In the genomic region with DNA sequence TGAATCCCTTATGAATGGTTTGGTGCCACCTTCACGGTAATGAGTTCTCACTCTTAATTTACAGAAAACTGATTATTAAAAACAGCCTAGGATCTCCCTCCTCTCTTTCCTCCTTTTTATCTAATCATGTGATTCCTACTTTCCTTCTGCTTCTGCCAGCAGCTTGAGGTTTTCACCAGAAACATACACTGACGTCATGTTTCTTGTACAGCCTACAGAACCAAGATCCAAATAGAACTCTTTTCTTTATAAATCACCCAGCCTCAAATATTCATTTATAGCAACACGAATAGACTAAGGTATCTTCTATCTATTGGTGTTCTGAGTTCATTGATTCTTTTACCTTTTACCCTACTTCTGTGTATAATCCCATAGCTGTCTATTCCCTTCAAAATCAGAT, we compare ENCODE assay signal across 25 cellular contexts.
"Had no signal": no experiment of that assay in that cellular context is flagged by ENCODE, and none has a peak within 500 bp of the region (broad histone marks: within the 10 kb centered on the region; RNA-seq: fewer than 3 reads in every experiment).

No MANE protein-coding gene starts in this region.

- H3K4me1 ChIP-seq: colonic mucosa, esophagus squamous epithelium, gastrocnemius medialis, heart right ventricle, left lung, lower lobe of right lung had no signal

- ATAC-seq: effector memory CD8-positive, alpha-beta T cell; esophagus mucosa; gastrocnemius medialis; heart right ventricle; left cardiac atrium; left lung; left ventricle myocardium superior; lower lobe of right lung; mucosa of descending colon had no signal

- H3K4me3 ChIP-seq: colonic mucosa, esophagus squamous epithelium, gastrocnemius medialis, heart right ventricle, left lung, lower lobe of right lung, mucosa of descending colon had no signal

- H3K27ac ChIP-seq: colonic mucosa, epithelial cell of prostate, esophagus squamous epithelium, gastrocnemius medialis, heart right ventricle, left lung, lower lobe of right lung had no signal

- H3K27me3 ChIP-seq: colonic mucosa, esophagus squamous epithelium, gastrocnemius medialis, heart right ventricle, left lung had no signal

- H3K9me3 ChIP-seq: colonic mucosa, gastrocnemius medialis, lower lobe of right lung had no signal

- FAIRE-seq: endometrium, islet of Langerhans, keratinocyte had no signal

- H3K36me3 ChIP-seq: colonic mucosa, esophagus squamous epithelium, gastrocnemius medialis, heart right ventricle, left lung, lower lobe of right lung had no signal

- DNase-seq: colonic mucosa; cortex of kidney; effector CD8-positive, alpha-beta T cell; effector memory CD8-positive, alpha-beta T cell; endodermal cell; erythroblast; esophagus squamous epithelium; foreskin fibroblast; foreskin melanocyte; gastrocnemius medialis; glutamatergic neuron; head of caudate nucleus; heart right ventricle; hippocampal formation; left cardiac atrium; left lung; left ventricle myocardium superior; lower lobe of right lung; mesenchymal stem cell; mucosa of descending colon had no signal
